ENCODE assay signal across 17 cellular contexts in genomic region chr12:4152145-4152795, GRCh38.
DNase-seq lines count a peak whose midpoint lies in the region; ATAC-seq, FAIRE-seq and TF ChIP-seq lines count a peak whose summit lies in the region.
"Had no signal": no experiment of that assay in that cellular context is flagged by ENCODE, and none has a peak within 500 bp of the region (broad histone marks: within the 10 kb centered on the region; RNA-seq: fewer than 3 reads in every experiment).

No MANE protein-coding gene starts in this region.

- H3K27ac ChIP-seq in CD4-positive, CD25-positive, alpha-beta regulatory T cell (ENCODE audit: insufficient read depth, low read length, poor library complexity, severe bottlenecking) = peak overlapping the region; percentile 82
- H3K27ac ChIP-seq in testis = no peak overlapping the region
- no peak overlapping the region for H3K27ac ChIP-seq in suprapubic skin
- H3K27ac ChIP-seq: hepatocyte, SK-N-MC had no signal

- no peaks in the 10 kb centered on the region for H3K36me3 ChIP-seq in CD4-positive, CD25-positive, alpha-beta regulatory T cell (ENCODE audit: control insufficient read depth, insufficient read depth, low read length)
- H3K36me3 ChIP-seq in testis (ENCODE audit: low read depth, missing control alignments) (no peaks in the 10 kb centered on the region), suprapubic skin (no peaks in the 10 kb centered on the region)

- H3K4me1 ChIP-seq in CD4-positive, CD25-positive, alpha-beta regulatory T cell (ENCODE audit: control insufficient read depth, insufficient read depth, low read length, poor library complexity, severe bottlenecking) = peaks cover 56% of the 10 kb centered on the region
- H3K4me1 ChIP-seq in testis (no peaks in the 10 kb centered on the region), suprapubic skin (no peaks in the 10 kb centered on the region)

- peak; percentile 86 for FAIRE-seq in GM12892 (lab: Jason Lieb, UNC)

- 81 to 88% methylated on average over 7 of the region's 7 CpGs for WGBS in testis, 2 donors
- WGBS in suprapubic skin = 68% methylated on average over 7 of the region's 7 CpGs

- CTCF ChIA-PET in activated CD4-positive, alpha-beta memory T cell treated with anti-CD3 and anti-CD28 coated beads, Interleukin-2, amount 10 ng/mL, durations not matched to agents 7 days and 5 days (lab: Charles Lee) = interaction anchor here (0.8 to 5.0 kb wide), 5 partner anchors 8 to 125 kb away, joined by 3 to 43 read pairs (median 4); no protein-coding TSS in a partner anchor

- H3K27me3 ChIP-seq in CD4-positive, CD25-positive, alpha-beta regulatory T cell (ENCODE audit: control insufficient read depth, insufficient read depth, low read length) = no peaks in the 10 kb centered on the region
- H3K27me3 ChIP-seq in testis (no peaks in the 10 kb centered on the region), suprapubic skin (no peaks in the 10 kb centered on the region)
- H3K27me3 ChIP-seq: hepatocyte had no signal

- no peak for TF ChIP-seq EP300 in suprapubic skin (IDR thresholded peaks at IDR 0.05)

- intact Hi-C loops in testis (cut with DNase I; ENCODE audit: low total_unique reads) = no loop called here

- no peaks in the 10 kb centered on the region for H3K9me3 ChIP-seq in CD4-positive, CD25-positive, alpha-beta regulatory T cell (ENCODE audit: control insufficient read depth in 2 of 2, low read length in 2 of 2)
- H3K9me3 ChIP-seq in testis = no peaks in the 10 kb centered on the region
- H3K9me3 ChIP-seq in suprapubic skin = no peaks in the 10 kb centered on the region

- H3K4me1 Mint-ChIP-seq in CD4-positive, CD25-positive, alpha-beta regulatory T cell = peaks cover 42 to 78% (median 61%) of the 10 kb centered on the region in 4 donors
- peaks cover 93% of the 10 kb centered on the region for H3K4me1 Mint-ChIP-seq in activated CD4-positive, alpha-beta memory T cell treated with anti-CD3 and anti-CD28 coated beads, Interleukin-2, amount 10 ng/mL, durations not matched to agents 7 days and 5 days

- no peaks in the 10 kb centered on the region for H3K27me3 Mint-ChIP-seq in CD4-positive, CD25-positive, alpha-beta regulatory T cell
- H3K27me3 Mint-ChIP-seq in activated CD4-positive, alpha-beta memory T cell treated with anti-CD3 and anti-CD28 coated beads, Interleukin-2, amount 10 ng/mL, durations not matched to agents 7 days and 5 days = no peaks in the 10 kb centered on the region

- TF ChIP-seq CTCF in testis (IDR thresholded peaks at IDR 0.05) = no peak
- no peak for TF ChIP-seq CTCF in suprapubic skin (IDR thresholded peaks at IDR 0.05)

- peaks cover 7% of the 10 kb centered on the region for H3K36me3 Mint-ChIP-seq in CD4-positive, CD25-positive, alpha-beta regulatory T cell
- H3K36me3 Mint-ChIP-seq in activated CD4-positive, alpha-beta memory T cell treated with anti-CD3 and anti-CD28 coated beads, Interleukin-2, amount 10 ng/mL, durations not matched to agents 7 days and 5 days (ENCODE audit: low read depth) = peaks cover 29% of the 10 kb centered on the region

- peaks cover 0 to 4% (median 0%) of the 10 kb centered on the region in 7 donors for H3K9me3 Mint-ChIP-seq in CD4-positive, CD25-positive, alpha-beta regulatory T cell
- peaks cover 4% of the 10 kb centered on the region for H3K9me3 Mint-ChIP-seq in activated CD4-positive, alpha-beta memory T cell treated with anti-CD3 and anti-CD28 coated beads, Interleukin-2, amount 10 ng/mL, durations not matched to agents 7 days and 5 days

- peak in 2 of 3 donors; percentile 17 to 83 for DNase-seq in CD4-positive, CD25-positive, alpha-beta regulatory T cell
- no peak for DNase-seq in GM12892 (ENCODE audit: insufficient read length)
- no peak for DNase-seq in activated CD4-positive, alpha-beta memory T cell treated with anti-CD3 and anti-CD28 coated beads, Interleukin-2, amount 10 ng/mL, durations not matched to agents 7 days and 5 days
- peak; percentile 37 for DNase-seq in islet precursor cell
- no peak for DNase-seq in testis
- DNase-seq in AG20443 (ENCODE audit: low spot score) = no peak
- no peak for DNase-seq in suprapubic skin (ENCODE audit: low spot score in 2 of 2)
- DNase-seq: AML-193, caudate nucleus, DMS153, NCI-H1092 treated with DMSO at 0.1 percent for 48 hours, nucleus accumbens, substantia nigra had no signal

- peak overlapping the region; percentile 90 to 93 (median 91) for H3K27ac Mint-ChIP-seq in CD4-positive, CD25-positive, alpha-beta regulatory T cell
- H3K27ac Mint-ChIP-seq in activated CD4-positive, alpha-beta memory T cell treated with anti-CD3 and anti-CD28 coated beads, Interleukin-2, amount 10 ng/mL, durations not matched to agents 7 days and 5 days = peak overlapping the region; percentile 93
- H3K27ac Mint-ChIP-seq: mesothelial cell of epicardium had no signal

- H3K4me3 Mint-ChIP-seq in CD4-positive, CD25-positive, alpha-beta regulatory T cell = peak overlapping the region in 3 of 4 donors; percentile 20 to 68 (median 39)
- no peak overlapping the region for H3K4me3 Mint-ChIP-seq in activated CD4-positive, alpha-beta memory T cell treated with anti-CD3 and anti-CD28 coated beads, Interleukin-2, amount 10 ng/mL, durations not matched to agents 7 days and 5 days
- H3K4me3 Mint-ChIP-seq: mesothelial cell of epicardium had no signal

- TF ChIP-seq POLR2A in GM12892 (IDR thresholded peaks at IDR 0.05; ENCODE audit: low read depth, low read length) = 0 out of 2 replicates have a peak, but pooled peaks have one; percentile 26
- no peak for TF ChIP-seq POLR2A in testis (IDR thresholded peaks at IDR 0.05)
- no peak for TF ChIP-seq POLR2A in suprapubic skin (IDR thresholded peaks at IDR 0.05)

- ATAC-seq in CD4-positive, CD25-positive, alpha-beta regulatory T cell (ENCODE audit: low read depth in 2 of 2) = peak; percentile 25 to 47
- ATAC-seq: Panc1 had no signal

- POLR2A ChIA-PET in activated CD4-positive, alpha-beta memory T cell treated with anti-CD3 and anti-CD28 coated beads, Interleukin-2, amount 10 ng/mL, durations not matched to agents 7 days and 5 days (lab: Charles Lee) = interaction anchor here (0.9 to 7.4 kb wide), 7 partner anchors 8 to 124 kb away, joined by 3 to 80 read pairs (median 21); partner anchors contain the start of gene CCND2

- peak overlapping the region; percentile 17 for H3K4me3 ChIP-seq in CD4-positive, CD25-positive, alpha-beta regulatory T cell (ENCODE audit: low read depth, low read length)
- no peak overlapping the region for H3K4me3 ChIP-seq in testis
- no peak overlapping the region for H3K4me3 ChIP-seq in suprapubic skin
- H3K4me3 ChIP-seq: hepatocyte, SK-N-MC had no signal

Comparison
In these comparisons a context has a peak if more than half of its experiments do, and no peak if none do; other contexts are left out.
1. DNase-seq: peak in CD4-positive, CD25-positive, alpha-beta regulatory T cell (2 of 3) and islet precursor cell (single experiment); none in GM12892 (single experiment), activated CD4-positive, alpha-beta memory T cell treated with anti-CD3 and anti-CD28 coated beads, Interleukin-2, amount 10 ng/mL, durations not matched to agents 7 days and 5 days (single experiment), testis (single experiment), AG20443 (single experiment) and suprapubic skin (0 of 2).